Comparison of ENCODE assay signal across 17 cellular contexts in genomic region chr3:58955308-58955707, GRCh38.
"Had no signal": no experiment of that assay in that cellular context is flagged by ENCODE, and none has a peak within 500 bp of the region (broad histone marks: within the 10 kb centered on the region; RNA-seq: fewer than 3 reads in every experiment).

No MANE protein-coding gene starts in this region.

- H3K27ac Mint-ChIP-seq: activated naive CD4-positive, alpha-beta T cell treated with anti-CD3 and anti-CD28 coated beads, Interleukin-2, amount 50 U/mL, for 72 hours; activated T-cell treated with anti-CD3 and anti-CD28 coated beads, Interleukin-2, amount 50 U/mL, for 24 hours; activated T-helper 17 cell treated with anti-CD3 and anti-CD28 coated beads, Interleukin-2, amount 50 U/mL, for 72 hours; brain; naive thymus-derived CD4-positive, alpha-beta T cell; progenitor cell of endocrine pancreas; type B pancreatic cell had no signal

- H3K36me3 ChIP-seq: lower lobe of right lung, thoracic aorta, vagina had no signal

- H3K4me1 Mint-ChIP-seq: activated T-helper 17 cell treated with anti-CD3 and anti-CD28 coated beads, Interleukin-2, amount 50 U/mL, for 72 hours; brain; naive thymus-derived CD4-positive, alpha-beta T cell had no signal

- DNase-seq: activated T-cell treated with anti-CD3 and anti-CD28 coated beads, Interleukin-2, amount 50 U/mL, for 24 hours; aorta; effector CD4-positive, alpha-beta T cell; foreskin keratinocyte; left colon; lower lobe of right lung; naive thymus-derived CD4-positive, alpha-beta T cell; stimulated activated CD4-positive, alpha-beta T cell treated with anti-CD3 and anti-CD28 coated beads, Interleukin-4, amount 100 ng/mL, for 1 hour; stimulated activated naive CD4-positive, alpha-beta T cell treated with Interleukin-2 at 50 U/mL for 16 hours; T-helper 9 cell had no signal

- H3K4me1 ChIP-seq: foreskin keratinocyte, lower lobe of right lung, vagina had no signal

- H3K36me3 Mint-ChIP-seq: activated naive CD4-positive, alpha-beta T cell treated with anti-CD3 and anti-CD28 coated beads, Interleukin-2, amount 50 U/mL, for 72 hours; brain; naive thymus-derived CD4-positive, alpha-beta T cell; type B pancreatic cell had no signal

- H3K4me3 Mint-ChIP-seq: activated T-cell treated with anti-CD3 and anti-CD28 coated beads, Interleukin-2, amount 50 U/mL, for 24 hours; activated T-helper 17 cell treated with anti-CD3 and anti-CD28 coated beads, Interleukin-2, amount 50 U/mL, for 72 hours; brain; naive thymus-derived CD4-positive, alpha-beta T cell; type B pancreatic cell had no signal

- H3K9me3 Mint-ChIP-seq: activated naive CD4-positive, alpha-beta T cell treated with anti-CD3 and anti-CD28 coated beads, Interleukin-2, amount 50 U/mL, for 72 hours; activated T-cell treated with anti-CD3 and anti-CD28 coated beads, Interleukin-2, amount 50 U/mL, for 24 hours; activated T-helper 17 cell treated with anti-CD3 and anti-CD28 coated beads, Interleukin-2, amount 50 U/mL, for 72 hours had no signal

- H3K27me3 Mint-ChIP-seq: activated T-cell treated with anti-CD3 and anti-CD28 coated beads, Interleukin-2, amount 50 U/mL, for 24 hours; activated T-helper 17 cell treated with anti-CD3 and anti-CD28 coated beads, Interleukin-2, amount 50 U/mL, for 72 hours; progenitor cell of endocrine pancreas; type B pancreatic cell had no signal

- H3K27me3 ChIP-seq: foreskin keratinocyte, vagina had no signal

- H3K9me3 ChIP-seq: lower lobe of right lung, thoracic aorta, vagina had no signal

- H3K4me3 ChIP-seq: lower lobe of right lung, thoracic aorta, vagina had no signal

- H3K27ac ChIP-seq: foreskin keratinocyte, lower lobe of right lung, thoracic aorta, vagina had no signal
